19 cellular contexts compared by ENCODE assay signal in genomic region chr15:28919679-28920655, GRCh38. TPM values are rescaled to one million over a fixed set of nuclear protein-coding genes. Genes with fewer than 3 reads are reported as not detected.
DNase-seq lines count a peak whose midpoint lies in the region; ATAC-seq and TF ChIP-seq lines count a peak whose summit lies in the region.
"Had no signal": no experiment of that assay in that cellular context is flagged by ENCODE, and none has a peak within 500 bp of the region (broad histone marks: within the 10 kb centered on the region; RNA-seq: fewer than 3 reads in every experiment).

No MANE protein-coding gene starts in this region.

- POLR2A ChIA-PET in activated CD4-positive, alpha-beta T cell treated with anti-CD3 and anti-CD28 coated beads, Interleukin-2, amount 10 ng/mL, durations not matched to agents 7 days and 5 days (lab: Charles Lee) = no interaction called here
- POLR2A ChIA-PET in activated naive CD8-positive, alpha-beta T cell treated with anti-CD3 and anti-CD28 coated beads, Interleukin-2, amount 10 ng/mL, durations not matched to agents 7 days and 5 days (lab: Charles Lee) = interaction anchor here (0.6 to 1.5 kb wide), 9 partner anchors 15 to 54 kb away, joined by 3 to 6 read pairs (median 4); partner anchors contain the start of gene APBA2

- whole genome bisulfite sequencing in smooth muscle cell (ENCODE audit: low lambda C conversion rate) = 88% methylated on average over 13 of the region's 13 CpGs

- H3K27ac Mint-ChIP-seq in activated CD4-positive, alpha-beta T cell treated with anti-CD3 and anti-CD28 coated beads, Interleukin-2, amount 10 ng/mL, durations not matched to agents 7 days and 5 days = peak overlapping the region; percentile 83
- H3K27ac Mint-ChIP-seq in activated naive CD8-positive, alpha-beta T cell treated with anti-CD3 and anti-CD28 coated beads, Interleukin-2, amount 10 ng/mL, durations not matched to agents 7 days and 5 days = peak overlapping the region; percentile 72
- H3K27ac Mint-ChIP-seq: stimulated activated naive B cell treated with anti-CD40 and anti-IgM and Interleukin-4, amounts not matched to agents 10 μg/mL and 1 μg/mL and 100 μg/mL, for 72 hours had no signal

- H3K9me3 ChIP-seq in smooth muscle cell (replicated peaks; ENCODE audit: low read depth) = no peaks in the 10 kb centered on the region
- H3K9me3 ChIP-seq: breast epithelium, Peyer's patch had no signal

- H3K4me3 ChIP-seq in KMS-11 (IDR thresholded peaks at IDR 0.05; ENCODE audit: insufficient read depth, low read depth, low read length) = no peak overlapping the region
- H3K4me3 ChIP-seq in smooth muscle cell = no peak overlapping the region
- H3K4me3 ChIP-seq: breast epithelium, Peyer's patch had no signal

- H3F3A ChIP-seq in smooth muscle cell (ENCODE audit: low read depth) = no peaks in the 10 kb centered on the region

- peak; percentile 46 for ATAC-seq in activated naive CD8-positive, alpha-beta T cell treated with anti-CD3 and anti-CD28 coated beads, Interleukin-2, amount 10 ng/mL, durations not matched to agents 7 days and 5 days (ENCODE audit: low read depth)
- no peak for ATAC-seq in HG02798 (IDR thresholded peaks at IDR 0.05; ENCODE audit: poor library complexity, unreplicated experiment)
- ATAC-seq: left cardiac atrium; stimulated activated naive B cell treated with anti-CD40 and anti-IgM and Interleukin-4, amounts not matched to agents 10 μg/mL and 1 μg/mL and 100 μg/mL, for 72 hours had no signal

- H3K4me2 ChIP-seq in KMS-11 = peak overlapping the region; percentile 87
- H3K4me2 ChIP-seq in smooth muscle cell = peak overlapping the region; percentile 86

- H4K20me1 ChIP-seq in KMS-11 (ENCODE audit: insufficient read depth) (no peaks in the 10 kb centered on the region), smooth muscle cell (ENCODE audit: low read depth) (no peaks in the 10 kb centered on the region)

- no peak for DNase-seq in activated CD4-positive, alpha-beta T cell treated with anti-CD3 and anti-CD28 coated beads, Interleukin-2, amount 10 ng/mL, durations not matched to agents 7 days and 5 days
- no peak for DNase-seq in activated CD4-positive, alpha-beta T cell treated with anti-CD3 and anti-CD28 coated beads, Interleukin-2, amount 50 U/mL, for 4 hours
- peak; percentile 53 for DNase-seq in activated naive CD8-positive, alpha-beta T cell treated with anti-CD3 and anti-CD28 coated beads, Interleukin-2, amount 10 ng/mL, durations not matched to agents 7 days and 5 days
- DNase-seq in smooth muscle cell (lab: John Stamatoyannopoulos, UW; ENCODE audit: unreplicated experiment) (no peak), NCI-H2029 (lab: John Stamatoyannopoulos, UW) (no peak), occipital lobe (lab: John Stamatoyannopoulos, UW) (no peak)
- DNase-seq: Calu3; effector CD4-positive, alpha-beta T cell; GF-D8; hypothalamus; left cardiac atrium; NCI-H1092 treated with DMSO at 0.1 percent for 48 hours; small intestine; stimulated activated naive B cell treated with anti-CD40 and anti-IgM and Interleukin-4, amounts not matched to agents 10 μg/mL and 1 μg/mL and 100 μg/mL, for 72 hours had no signal

- H3K36me3 Mint-ChIP-seq in activated CD4-positive, alpha-beta T cell treated with anti-CD3 and anti-CD28 coated beads, Interleukin-2, amount 10 ng/mL, durations not matched to agents 7 days and 5 days (ENCODE audit: low read depth) = peaks cover 8% of the 10 kb centered on the region
- peaks cover 20% of the 10 kb centered on the region for H3K36me3 Mint-ChIP-seq in activated naive CD8-positive, alpha-beta T cell treated with anti-CD3 and anti-CD28 coated beads, Interleukin-2, amount 10 ng/mL, durations not matched to agents 7 days and 5 days
- H3K36me3 Mint-ChIP-seq: stimulated activated naive B cell treated with anti-CD40 and anti-IgM and Interleukin-4, amounts not matched to agents 10 μg/mL and 1 μg/mL and 100 μg/mL, for 72 hours had no signal

- no peaks in the 10 kb centered on the region for H3K36me3 ChIP-seq in KMS-11 (ENCODE audit: insufficient read depth)
- H3K36me3 ChIP-seq in smooth muscle cell (ENCODE audit: low read depth) = no peaks in the 10 kb centered on the region
- H3K36me3 ChIP-seq: breast epithelium, Peyer's patch had no signal

- H3K27me3 ChIP-seq in KMS-11 (ENCODE audit: insufficient read depth, low read depth) (no peaks in the 10 kb centered on the region), smooth muscle cell (ENCODE audit: low read depth) (no peaks in the 10 kb centered on the region)
- H3K27me3 ChIP-seq: breast epithelium, Peyer's patch had no signal

- no peaks in the 10 kb centered on the region for H3K27me3 Mint-ChIP-seq in activated CD4-positive, alpha-beta T cell treated with anti-CD3 and anti-CD28 coated beads, Interleukin-2, amount 10 ng/mL, durations not matched to agents 7 days and 5 days
- no peaks in the 10 kb centered on the region for H3K27me3 Mint-ChIP-seq in activated naive CD8-positive, alpha-beta T cell treated with anti-CD3 and anti-CD28 coated beads, Interleukin-2, amount 10 ng/mL, durations not matched to agents 7 days and 5 days

- CTCF ChIA-PET in activated CD4-positive, alpha-beta T cell treated with anti-CD3 and anti-CD28 coated beads, Interleukin-2, amount 10 ng/mL, durations not matched to agents 7 days and 5 days (lab: Charles Lee) = interaction anchor here (1.0 to 1.4 kb wide), 2 partner anchors 10 to 30 kb away, joined by 3 read pairs; no protein-coding TSS in a partner anchor

- H3K79me2 ChIP-seq in KMS-11 (ENCODE audit: insufficient read depth, low read depth) (no peaks in the 10 kb centered on the region), smooth muscle cell (ENCODE audit: low read depth) (no peaks in the 10 kb centered on the region)

- H3K9me3 Mint-ChIP-seq in activated CD4-positive, alpha-beta T cell treated with anti-CD3 and anti-CD28 coated beads, Interleukin-2, amount 10 ng/mL, durations not matched to agents 7 days and 5 days = no peaks in the 10 kb centered on the region
- H3K9me3 Mint-ChIP-seq in activated naive CD8-positive, alpha-beta T cell treated with anti-CD3 and anti-CD28 coated beads, Interleukin-2, amount 10 ng/mL, durations not matched to agents 7 days and 5 days = no peaks in the 10 kb centered on the region
- H3K9me3 Mint-ChIP-seq: H9; stimulated activated naive B cell treated with anti-CD40 and anti-IgM and Interleukin-4, amounts not matched to agents 10 μg/mL and 1 μg/mL and 100 μg/mL, for 72 hours had no signal

- H3K9ac ChIP-seq in KMS-11 = peak overlapping the region; percentile 49; the same call in 1 of the 2 replicates
- H3K9ac ChIP-seq in smooth muscle cell (ENCODE audit: low read depth) = no peak overlapping the region

- TF ChIP-seq CTCF in KMS-11 (conservative IDR thresholded peaks at IDR 0.05; ENCODE audit: low read depth, low read length) (no peak), smooth muscle cell (IDR thresholded peaks at IDR 0.05; ENCODE audit: borderline replicate concordance, insufficient read depth, poor library complexity, severe bottlenecking) (no peak)

- H3K4me1 ChIP-seq in KMS-11 (ENCODE audit: low read depth, poor library complexity, severe bottlenecking) (peaks cover 63% of the 10 kb centered on the region), smooth muscle cell (ENCODE audit: low read depth) (no peaks in the 10 kb centered on the region)
- H3K4me1 ChIP-seq: breast epithelium, Peyer's patch had no signal

- peaks cover 48% of the 10 kb centered on the region for H3K4me1 Mint-ChIP-seq in activated CD4-positive, alpha-beta T cell treated with anti-CD3 and anti-CD28 coated beads, Interleukin-2, amount 10 ng/mL, durations not matched to agents 7 days and 5 days
- H3K4me1 Mint-ChIP-seq in activated naive CD8-positive, alpha-beta T cell treated with anti-CD3 and anti-CD28 coated beads, Interleukin-2, amount 10 ng/mL, durations not matched to agents 7 days and 5 days = peaks cover 50% of the 10 kb centered on the region
- H3K4me1 Mint-ChIP-seq: stimulated activated naive B cell treated with anti-CD40 and anti-IgM and Interleukin-4, amounts not matched to agents 10 μg/mL and 1 μg/mL and 100 μg/mL, for 72 hours had no signal

- H3K27ac ChIP-seq in KMS-11 = peak overlapping the region; percentile 94
- no peak overlapping the region for H3K27ac ChIP-seq in smooth muscle cell (ENCODE audit: low read depth)
- H3K27ac ChIP-seq: breast epithelium had no signal

- H2AFZ ChIP-seq in KMS-11 (ENCODE audit: low read depth) (0 out of 2 replicates have a peak overlapping the region, but pooled peaks have one; percentile 25), smooth muscle cell (ENCODE audit: low read depth) (no peak overlapping the region)

- H3K4me3 Mint-ChIP-seq in activated CD4-positive, alpha-beta T cell treated with anti-CD3 and anti-CD28 coated beads, Interleukin-2, amount 10 ng/mL, durations not matched to agents 7 days and 5 days = peak overlapping the region; percentile 59
- peak overlapping the region; percentile 75 for H3K4me3 Mint-ChIP-seq in activated naive CD8-positive, alpha-beta T cell treated with anti-CD3 and anti-CD28 coated beads, Interleukin-2, amount 10 ng/mL, durations not matched to agents 7 days and 5 days
- H3K4me3 Mint-ChIP-seq: stimulated activated naive B cell treated with anti-CD40 and anti-IgM and Interleukin-4, amounts not matched to agents 10 μg/mL and 1 μg/mL and 100 μg/mL, for 72 hours had no signal

RNA-seq across cellular contexts. Expression of gene APBA2, which starts 34.2 kb away (rescaled TPM):
- 10 to 100 TPM; 19.2 to 21.2 TPM for total RNA-seq in activated CD4-positive, alpha-beta T cell treated with anti-CD3 and anti-CD28 coated beads, Interleukin-2, amount 10 ng/mL, durations not matched to agents 7 days and 5 days
- total RNA-seq in activated naive CD8-positive, alpha-beta T cell treated with anti-CD3 and anti-CD28 coated beads, Interleukin-2, amount 10 ng/mL, durations not matched to agents 7 days and 5 days = 10 to 100 TPM; 65.1 to 66.0 TPM
- total RNA-seq in smooth muscle cell = 10.2 and 13.6 TPM in 2 replicates
- polyA plus RNA-seq in smooth muscle cell = 14.9 and 23.1 TPM in 2 replicates
- 108 TPM for total RNA-seq in occipital lobe
- total RNA-seq: Calu3 had no signal
